22 cellular contexts compared by ENCODE assay signal in the genomic region with DNA sequence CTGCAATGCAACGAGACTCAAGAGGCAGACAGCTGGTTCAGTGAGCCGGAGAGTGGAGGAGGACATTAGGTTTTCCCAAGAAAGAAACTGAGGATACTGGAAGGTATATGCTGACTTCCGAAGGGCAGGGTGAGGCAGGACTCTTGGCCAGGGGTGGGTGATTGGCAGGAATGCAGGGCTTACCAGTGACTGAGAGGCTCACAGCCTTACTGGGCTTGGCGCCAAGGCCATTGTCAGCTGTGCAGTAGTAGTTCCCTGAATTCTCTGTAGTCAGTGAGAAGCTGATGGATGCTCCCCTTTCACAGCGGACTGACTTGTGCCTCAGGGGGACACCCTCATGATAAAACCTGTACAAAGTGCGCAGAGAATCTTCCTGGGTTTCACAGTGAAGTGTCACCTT. TPM values are rescaled to one million over a fixed set of nuclear protein-coding genes. Genes with fewer than 3 reads are reported as not detected.
A peak's percentile ranks its signal among the peaks of the same experiment; 100 is the strongest.
DNase-seq lines count a peak whose midpoint lies in the region; ATAC-seq and TF ChIP-seq lines count a peak whose summit lies in the region.
"Had no signal": no experiment of that assay in that cellular context is flagged by ENCODE, and none has a peak within 500 bp of the region (broad histone marks: within the 10 kb centered on the region; RNA-seq: fewer than 3 reads in every experiment).

No MANE protein-coding gene starts in this region.

- no peak overlapping the region for H3K27ac ChIP-seq in sigmoid colon
- H3K27ac ChIP-seq: ascending aorta, stomach, WERI-Rb-1 had no signal

- H3K36me3 ChIP-seq in sigmoid colon = no peaks in the 10 kb centered on the region
- H3K36me3 ChIP-seq: ascending aorta, stomach, WERI-Rb-1 had no signal

- ATAC-seq in activated T-cell treated with anti-CD3 and anti-CD28 coated beads, Interleukin-2, amount 50 U/mL, for 4 hours = no peak
- ATAC-seq in GM19023 (IDR thresholded peaks at IDR 0.05; ENCODE audit: unreplicated experiment) = no peak
- ATAC-seq: left lobe of liver had no signal

- no peak overlapping the region for H3K4me3 Mint-ChIP-seq in activated T-cell treated with anti-CD3 and anti-CD28 coated beads, Interleukin-2, amount 50 U/mL, for 4 hours
- H3K4me3 Mint-ChIP-seq: activated naive CD4-positive, alpha-beta T cell treated with anti-CD3 and anti-CD28 coated beads, Interleukin-2, amount 10 ng/mL, durations not matched to agents 7 days and 5 days had no signal

- no peak for TF ChIP-seq POLR2A in sigmoid colon (IDR thresholded peaks at IDR 0.05)

- intact Hi-C loops in sigmoid colon (cut with DNase I) = no loop called here

- H3K4me3 ChIP-seq in epithelial cell of proximal tubule (ENCODE audit: low read depth, low read length) (no peak overlapping the region), sigmoid colon (no peak overlapping the region)
- H3K4me3 ChIP-seq: ascending aorta, stomach had no signal

- no peaks in the 10 kb centered on the region for H3K27me3 ChIP-seq in sigmoid colon
- H3K27me3 ChIP-seq: ascending aorta had no signal

- no peak for TF ChIP-seq EP300 in sigmoid colon (IDR thresholded peaks at IDR 0.05)

- peaks cover 13% of the 10 kb centered on the region for H3K27me3 Mint-ChIP-seq in activated T-cell treated with anti-CD3 and anti-CD28 coated beads, Interleukin-2, amount 50 U/mL, for 4 hours (ENCODE audit: low read depth)

- 70 to 84% methylated on average over 6 of the region's 6 CpGs for WGBS in sigmoid colon, 2 donors

- in situ Hi-C loops in ACHN (cut with HindIII; ENCODE audit: low pct_ligation_motif_present, low pct_unique_long_range_greater_than_20kb, low sequenced_read_pairs) = no loop called here

- H3K4me1 Mint-ChIP-seq in activated T-cell treated with anti-CD3 and anti-CD28 coated beads, Interleukin-2, amount 50 U/mL, for 4 hours (ENCODE audit: low read depth) = no peaks in the 10 kb centered on the region
- H3K4me1 Mint-ChIP-seq: activated naive CD4-positive, alpha-beta T cell treated with anti-CD3 and anti-CD28 coated beads, Interleukin-2, amount 10 ng/mL, durations not matched to agents 7 days and 5 days had no signal

- peak; percentile 77 for DNase-seq in ACHN
- DNase-seq in HT-29 (ENCODE audit: low spot score) = peak; percentile 23
- DNase-seq in epithelial cell of proximal tubule (ENCODE audit: low read depth) = peak; percentile 12
- DNase-seq in myocyte (ENCODE audit: low read depth) = peak; percentile 17
- no peak for DNase-seq in activated T-cell treated with anti-CD3 and anti-CD28 coated beads, Interleukin-2, amount 50 U/mL, for 4 hours
- DNase-seq in KG1 (lab: John Stamatoyannopoulos, UW) = no peak
- DNase-seq in sigmoid colon = no peak
- DNase-seq: activated CD4-positive, alpha-beta T cell treated with anti-CD3 and anti-CD28 coated beads, Interleukin-2, amount 50 U/mL, for 48 hours; activated naive CD4-positive, alpha-beta T cell treated with anti-CD3 and anti-CD28 coated beads, Interleukin-2, amount 10 ng/mL, durations not matched to agents 7 days and 5 days; AML-193; GDM1; Kasumi-1; NCI-H1417; stomach; T-helper 1 cell; WERI-Rb-1 had no signal

- H3K36me3 Mint-ChIP-seq in activated T-cell treated with anti-CD3 and anti-CD28 coated beads, Interleukin-2, amount 50 U/mL, for 4 hours (ENCODE audit: insufficient read depth) = no peaks in the 10 kb centered on the region
- H3K36me3 Mint-ChIP-seq: activated naive CD4-positive, alpha-beta T cell treated with anti-CD3 and anti-CD28 coated beads, Interleukin-2, amount 10 ng/mL, durations not matched to agents 7 days and 5 days had no signal

- no peaks in the 10 kb centered on the region for H3K9me3 Mint-ChIP-seq in activated T-cell treated with anti-CD3 and anti-CD28 coated beads, Interleukin-2, amount 50 U/mL, for 4 hours
- H3K9me3 Mint-ChIP-seq: activated naive CD4-positive, alpha-beta T cell treated with anti-CD3 and anti-CD28 coated beads, Interleukin-2, amount 10 ng/mL, durations not matched to agents 7 days and 5 days had no signal

- no peaks in the 10 kb centered on the region for H3K4me1 ChIP-seq in sigmoid colon
- H3K4me1 ChIP-seq: ascending aorta, stomach had no signal

- TF ChIP-seq CTCF in epithelial cell of proximal tubule (conservative IDR thresholded peaks at IDR 0.05; ENCODE audit: low read depth, low read length) (no peak), sigmoid colon (IDR thresholded peaks at IDR 0.05) (no peak)

- H3K9me3 ChIP-seq in sigmoid colon = no peaks in the 10 kb centered on the region
- H3K9me3 ChIP-seq: ascending aorta, stomach had no signal

RNA-seq across cellular contexts. Expression of gene FCRL5, which starts 9.6 kb away (rescaled TPM):
- not detected in 2 replicates for total RNA-seq in HT-29 (2014; rRNA removed; shearing (Covaris generic))
- total RNA-seq in epithelial cell of proximal tubule (not detected in 2 replicates), myocyte (not detected in 2 replicates), sigmoid colon (not detected)
- polyA plus RNA-seq in myocyte (2012) = not detected
- not detected for total RNA-seq in activated T-cell treated with anti-CD3 and anti-CD28 coated beads, Interleukin-2, amount 50 U/mL, for 4 hours
- 10 to 100 TPM in 1 of 3 donors, under 1 TPM in 1, not detected in 1; 0.60 to 10.2 TPM for polyA plus RNA-seq in sigmoid colon
- total RNA-seq: ascending aorta, chondrocyte, fibroblast of villous mesenchyme had no signal

RNA-seq across cellular contexts. Expression of gene FCRL4, which starts 55.2 kb away (rescaled TPM):
- not detected in 2 replicates for total RNA-seq in HT-29 (2014; rRNA removed; shearing (Covaris generic))
- not detected in 2 replicates for total RNA-seq in epithelial cell of proximal tubule
- total RNA-seq in myocyte = not detected in 2 replicates
- not detected for polyA plus RNA-seq in myocyte (2012)
- not detected for total RNA-seq in activated T-cell treated with anti-CD3 and anti-CD28 coated beads, Interleukin-2, amount 50 U/mL, for 4 hours
- not detected for total RNA-seq in sigmoid colon
- under 1 TPM in 1 of 3 donors, not detected in 2; 0.96 TPM for polyA plus RNA-seq in sigmoid colon
- total RNA-seq: ascending aorta, chondrocyte, fibroblast of villous mesenchyme, left lobe of liver, osteoblast, stomach had no signal

Comparison
In these comparisons a context has a peak if more than half of its experiments do, and no peak if none do; other contexts are left out.
1. DNase-seq: peak in ACHN (single experiment), HT-29 (single experiment), epithelial cell of proximal tubule (single experiment) and myocyte (single experiment); none in activated T-cell treated with anti-CD3 and anti-CD28 coated beads, Interleukin-2, amount 50 U/mL, for 4 hours (single experiment), KG1 (single experiment) and sigmoid colon (single experiment).